ENCODE assay signal across 10 cellular contexts in the genomic region with DNA sequence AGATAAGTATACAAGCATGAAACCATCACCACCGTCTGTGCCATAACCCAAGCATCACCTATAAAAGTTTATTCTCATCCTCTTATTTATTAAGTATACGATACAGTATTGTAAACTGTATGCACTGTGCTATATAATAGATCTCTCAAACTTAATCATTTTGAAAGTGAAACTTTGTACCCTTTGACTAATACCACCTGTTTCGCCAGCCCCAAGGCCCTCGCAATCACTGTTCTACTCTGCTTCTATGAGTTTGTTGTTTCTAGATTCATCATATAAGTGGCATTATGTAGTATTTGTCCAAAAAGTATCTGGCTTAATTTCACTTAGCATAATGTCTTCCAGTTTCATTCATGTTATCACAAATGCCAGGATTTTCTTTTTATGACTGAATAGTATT.
DNase-seq lines count a peak whose midpoint lies in the region; ATAC-seq and TF ChIP-seq lines count a peak whose summit lies in the region.
"Had no signal": no experiment of that assay in that cellular context is flagged by ENCODE, and none has a peak within 500 bp of the region (broad histone marks: within the 10 kb centered on the region; RNA-seq: fewer than 3 reads in every experiment).

No MANE protein-coding gene starts in this region.

- ATAC-seq in GM21576 (IDR thresholded peaks at IDR 0.05; ENCODE audit: unreplicated experiment) (peak; percentile 98), HG03196 (IDR thresholded peaks at IDR 0.05; ENCODE audit: unreplicated experiment) (peak; percentile 98)

- H3K27ac ChIP-seq in ovary = no peak overlapping the region
- H3K27ac ChIP-seq: spleen had no signal

- intact Hi-C loops in ovary (cut with DNase I) = no loop called here

- 85 to 86% (median 86%) methylated on average over 4 of the region's 4 CpGs for WGBS in ovary, 3 donors

- TF ChIP-seq CTCF in ovary (IDR thresholded peaks at IDR 0.05) = no peak

- peak; percentile 20 for DNase-seq in stimulated activated CD4-positive, alpha-beta T cell treated with anti-CD3 and anti-CD28 coated beads, Interleukin-1b, Interleukin-23, amount 100 ng/mL, for 48 hours
- DNase-seq in stimulated activated CD4-positive, alpha-beta T cell treated with anti-CD3 and anti-CD28 coated beads, Interleukin-12 subunit alpha, Interleukin-12 subunit beta, amount 100 ng/mL, for 4 hours = no peak
- DNase-seq in ovary (no peak), DMS114 treated with DMSO at 0.1 percent for 48 hours (lab: John Stamatoyannopoulos, UW; ENCODE audit: unreplicated experiment) (no peak), COLO668 (lab: John Stamatoyannopoulos, UW; ENCODE audit: unreplicated experiment) (no peak), SKM-1 (lab: John Stamatoyannopoulos, UW; ENCODE audit: unreplicated experiment) (no peak)
- DNase-seq: NCI-H510A treated with DMSO at 0.1 percent for 48 hours, spleen had no signal

- H3K9me3 ChIP-seq in ovary = no peaks in the 10 kb centered on the region
- H3K9me3 ChIP-seq: spleen had no signal

- no peaks in the 10 kb centered on the region for H3K27me3 ChIP-seq in ovary
- H3K27me3 ChIP-seq: spleen had no signal

- H3K4me1 ChIP-seq in ovary (ENCODE audit: insufficient read depth) = no peaks in the 10 kb centered on the region

- TF ChIP-seq POLR2A in ovary (IDR thresholded peaks at IDR 0.05) = no peak

- no peaks in the 10 kb centered on the region for H3K36me3 ChIP-seq in ovary

- H3K4me3 ChIP-seq in ovary = no peak overlapping the region
- H3K4me3 ChIP-seq: spleen had no signal

- TF ChIP-seq EP300 in ovary (IDR thresholded peaks at IDR 0.05) = no peak
